Comparison of ENCODE assay signal across 18 cellular contexts in genomic region chr11:83975984-83976383, GRCh38.
"Had no signal": no experiment of that assay in that cellular context is flagged by ENCODE, and none has a peak within 500 bp of the region (broad histone marks: within the 10 kb centered on the region; RNA-seq: fewer than 3 reads in every experiment).

No MANE protein-coding gene starts in this region.

- H3K36me3 ChIP-seq: ascending aorta, cardiac muscle cell, heart left ventricle, pancreas, upper lobe of right lung had no signal

- H3K4me1 ChIP-seq: ascending aorta, heart left ventricle, pancreas, testis, upper lobe of right lung had no signal

- ATAC-seq: activated CD8-positive, alpha-beta memory T cell treated with anti-CD3 and anti-CD28 coated beads, Interleukin-2, amount 10 ng/mL, durations not matched to agents 7 days and 5 days; activated T-cell treated with anti-CD3 and anti-CD28 coated beads, Interleukin-2, amount 50 U/mL, for 4 hours; heart left ventricle; left ventricle myocardium superior; pancreas; upper lobe of right lung had no signal

- H3K27ac ChIP-seq: ascending aorta, cardiac muscle cell, heart left ventricle, pancreas, testis, upper lobe of right lung had no signal

- H3K9me3 ChIP-seq: ascending aorta, heart left ventricle, pancreas, testis, upper lobe of right lung had no signal

- DNase-seq: activated CD4-positive, alpha-beta T cell treated with anti-CD3 and anti-CD28 coated beads, Interleukin-2, amount 50 U/mL, for 48 hours; activated CD4-positive, CD25-positive, alpha-beta regulatory T cell treated with anti-CD3 and anti-CD28 coated beads, Interleukin-2, amount 50 U/mL, for 72 hours; activated CD8-positive, alpha-beta memory T cell treated with anti-CD3 and anti-CD28 coated beads, Interleukin-2, amount 10 ng/mL, durations not matched to agents 7 days and 5 days; activated gamma-delta T cell; activated naive CD8-positive, alpha-beta T cell treated with anti-CD3 and anti-CD28 coated beads for 36 hours; activated T-cell treated with anti-CD3 and anti-CD28 coated beads, Interleukin-2, amount 50 U/mL, for 4 hours; effector CD4-positive, alpha-beta T cell; heart left ventricle; left ventricle myocardium superior; mesenchymal stem cell; nephron progenitor cell; pancreas; stimulated activated CD4-positive, alpha-beta T cell treated with anti-CD3 and anti-CD28 coated beads, Interleukin-2, amount 100 ng/mL, for 48 hours; stimulated activated naive CD4-positive, alpha-beta T cell treated with Interleukin-2 at 50 U/mL for 16 hours; testis; upper lobe of right lung had no signal

- H3K4me3 ChIP-seq: ascending aorta, cardiac muscle cell, heart left ventricle, pancreas, testis, upper lobe of right lung had no signal

- H3K27me3 ChIP-seq: ascending aorta, cardiac muscle cell, heart left ventricle, pancreas, testis, upper lobe of right lung had no signal
